In genomic region chr12:6334359-6334758, GRCh38 we compare ENCODE assay signal across 10 cellular contexts. TPM values are rescaled to one million over a fixed set of nuclear protein-coding genes. Genes with fewer than 3 reads are reported as not detected.
A peak's percentile ranks its signal among the peaks of the same experiment; 100 is the strongest.
DNase-seq lines count a peak whose midpoint lies in the region; ATAC-seq, FAIRE-seq and TF ChIP-seq lines count a peak whose summit lies in the region.
"Had no signal": no experiment of that assay in that cellular context is flagged by ENCODE, and none has a peak within 500 bp of the region (broad histone marks: within the 10 kb centered on the region; RNA-seq: fewer than 3 reads in every experiment).

No MANE protein-coding gene starts in this region.

- in situ Hi-C loops in HepG2 (cut with HindIII; ENCODE audit: extremely low pct_ligation_motif_present, low pct_unique_long_range_greater_than_20kb): no loop called here

- H4K20me1 ChIP-seq in HepG2 (ENCODE audit: insufficient read depth, low read length): no peaks in the 10 kb centered on the region; the same call in 1 of the 2 replicates

- H3K9me3 ChIP-seq in HepG2 (ENCODE audit: low read length) (no peaks in the 10 kb centered on the region), suprapubic skin (no peaks in the 10 kb centered on the region)

- CTCF ChIA-PET in activated CD4-positive, alpha-beta T cell treated with anti-CD3 and anti-CD28 coated beads, Interleukin-2, amount 10 ng/mL, durations not matched to agents 7 days and 5 days (lab: Charles Lee): interaction anchor here (0.6 to 3.5 kb wide), 8 partner anchors 8 to 131 kb away, joined by 3 to 24 read pairs (median 4); partner anchors contain the start of gene TAPBPL
- CTCF ChIA-PET in HepG2 (lab: Yijun Ruan, JAX; ENCODE audit: low intra/inter-chr PET ratio, low total read pairs): no interaction called here

- H3K4me1 Mint-ChIP-seq in activated CD4-positive, alpha-beta T cell treated with anti-CD3 and anti-CD28 coated beads, Interleukin-2, amount 10 ng/mL, durations not matched to agents 7 days and 5 days: peaks cover 44% of the 10 kb centered on the region
- peaks cover 16% of the 10 kb centered on the region for H3K4me1 Mint-ChIP-seq in activated naive CD8-positive, alpha-beta T cell treated with anti-CD3 and anti-CD28 coated beads, Interleukin-2, amount 50 U/mL, for 24 hours

- H3K4me1 ChIP-seq in HepG2 (ENCODE audit: insufficient read depth, low read length) (peaks cover 55% of the 10 kb centered on the region), suprapubic skin (peaks cover 74% of the 10 kb centered on the region)

- DNase-seq in activated CD4-positive, alpha-beta T cell treated with anti-CD3 and anti-CD28 coated beads, Interleukin-2, amount 10 ng/mL, durations not matched to agents 7 days and 5 days: no peak
- no peak for DNase-seq in activated CD4-positive, alpha-beta T cell treated with anti-CD3 and anti-CD28 coated beads, Interleukin-2, amount 50 U/mL, for 48 hours
- DNase-seq in activated naive CD8-positive, alpha-beta T cell treated with anti-CD3 and anti-CD28 coated beads, Interleukin-2, amount 50 U/mL, for 24 hours: no peak
- DNase-seq in HepG2 (ENCODE audit: low spot score) (no peak), suprapubic skin (ENCODE audit: low spot score in 2 of 2) (no peak), NCI-H1105 (lab: John Stamatoyannopoulos, UW) (no peak)
- DNase-seq: NCI-H2081 had no signal

- H3K27ac ChIP-seq in HepG2 (ENCODE audit: extremely low read length, insufficient read depth, low read length) (peak overlapping the region; percentile 97), suprapubic skin (peak overlapping the region; percentile 99)

- no peaks in the 10 kb centered on the region for H3K27me3 ChIP-seq in HepG2 (ENCODE audit: control insufficient read depth in 1 of 2, insufficient read depth in 2 of 2, low read length in 2 of 2)
- H3K27me3 ChIP-seq in suprapubic skin: no peaks in the 10 kb centered on the region

- H2AFZ ChIP-seq in HepG2 (ENCODE audit: low read length): no peak overlapping the region

- peak overlapping the region; percentile 95; the same call in 1 of the 2 replicates for H3K9ac ChIP-seq in HepG2 (ENCODE audit: insufficient read depth, low read depth, low read length)

- intact Hi-C loops in HepG2 (cut with micrococcal nuclease; ENCODE audit: unreplicated experiment): loop anchor here (10.0 kb wide), 1 partner anchor 130 kb away; no protein-coding TSS in a partner anchor

- TF ChIP-seq CTCF in HepG2 (CRISPR knock-in tag; IDR thresholded peaks at IDR 0.05) (no peak), suprapubic skin (IDR thresholded peaks at IDR 0.05) (no peak)

- no peaks in the 10 kb centered on the region for H3K27me3 Mint-ChIP-seq in activated CD4-positive, alpha-beta T cell treated with anti-CD3 and anti-CD28 coated beads, Interleukin-2, amount 10 ng/mL, durations not matched to agents 7 days and 5 days
- H3K27me3 Mint-ChIP-seq in activated naive CD8-positive, alpha-beta T cell treated with anti-CD3 and anti-CD28 coated beads, Interleukin-2, amount 50 U/mL, for 24 hours: no peaks in the 10 kb centered on the region

- peaks cover 51% of the 10 kb centered on the region for H3K36me3 Mint-ChIP-seq in activated CD4-positive, alpha-beta T cell treated with anti-CD3 and anti-CD28 coated beads, Interleukin-2, amount 10 ng/mL, durations not matched to agents 7 days and 5 days (ENCODE audit: low read depth)
- H3K36me3 Mint-ChIP-seq in activated naive CD8-positive, alpha-beta T cell treated with anti-CD3 and anti-CD28 coated beads, Interleukin-2, amount 50 U/mL, for 24 hours (ENCODE audit: low read depth): peaks cover 46% of the 10 kb centered on the region

- FAIRE-seq in HepG2 (lab: Jason Lieb, UNC): no peak

- H3K4me3 ChIP-seq in HepG2 (replicated peaks in 1 of 3; ENCODE audit: insufficient read depth in 1 of 3, low read depth in 2 of 3, low read length in 3 of 3) (no peak overlapping the region), suprapubic skin (peak overlapping the region; percentile 92)

- no peaks in the 10 kb centered on the region for H3K9me3 Mint-ChIP-seq in activated CD4-positive, alpha-beta T cell treated with anti-CD3 and anti-CD28 coated beads, Interleukin-2, amount 10 ng/mL, durations not matched to agents 7 days and 5 days
- H3K9me3 Mint-ChIP-seq in activated naive CD8-positive, alpha-beta T cell treated with anti-CD3 and anti-CD28 coated beads, Interleukin-2, amount 50 U/mL, for 24 hours: no peaks in the 10 kb centered on the region

- H3K4me3 Mint-ChIP-seq in activated CD4-positive, alpha-beta T cell treated with anti-CD3 and anti-CD28 coated beads, Interleukin-2, amount 10 ng/mL, durations not matched to agents 7 days and 5 days: no peak overlapping the region
- no peak overlapping the region for H3K4me3 Mint-ChIP-seq in activated naive CD8-positive, alpha-beta T cell treated with anti-CD3 and anti-CD28 coated beads, Interleukin-2, amount 50 U/mL, for 24 hours

- H3K79me2 ChIP-seq in HepG2 (ENCODE audit: insufficient read depth, low read length): peaks cover 42% of the 10 kb centered on the region

- H3K36me3 ChIP-seq in HepG2 (replicated peaks in 1 of 2; ENCODE audit: control insufficient read depth in 1 of 2, insufficient read depth in 2 of 2, low read length in 2 of 2) (peaks cover 23 to 46% of the 10 kb centered on the region in 2 experiments; a peak in 4 of 5 replicates), suprapubic skin (peaks cover 48% of the 10 kb centered on the region)

- ATAC-seq in activated naive CD8-positive, alpha-beta T cell treated with anti-CD3 and anti-CD28 coated beads, Interleukin-2, amount 50 U/mL, for 24 hours: no peak
- ATAC-seq in HepG2 (no peak), HG02642 (IDR thresholded peaks at IDR 0.05; ENCODE audit: poor library complexity, unreplicated experiment) (no peak), HG02798 (IDR thresholded peaks at IDR 0.05; ENCODE audit: poor library complexity, unreplicated experiment) (no peak)

- no peak for TF ChIP-seq EP300 in HepG2 (IDR thresholded peaks at IDR 0.05; ENCODE audit: low read depth in 2 of 2, low read length in 2 of 2)
- no peak for TF ChIP-seq EP300 in HepG2 (CRISPR knock-in tag; IDR thresholded peaks at IDR 0.05; ENCODE audit: borderline replicate concordance)
- no peak for TF ChIP-seq EP300 in suprapubic skin (IDR thresholded peaks at IDR 0.05)

- POLR2A ChIA-PET in activated CD4-positive, alpha-beta T cell treated with anti-CD3 and anti-CD28 coated beads, Interleukin-2, amount 10 ng/mL, durations not matched to agents 7 days and 5 days (lab: Charles Lee): no interaction called here
- POLR2A ChIA-PET in HepG2 (lab: Yijun Ruan, JAX): interaction anchor here (0.8 to 11.0 kb wide), 16 partner anchors 8 to 208 kb away, joined by 3 to 278 read pairs (median 48); partner anchors contain the start of genes LTBR, MRPL51, PLEKHG6 and SCNN1A

- H3K27ac Mint-ChIP-seq in activated CD4-positive, alpha-beta T cell treated with anti-CD3 and anti-CD28 coated beads, Interleukin-2, amount 10 ng/mL, durations not matched to agents 7 days and 5 days: peak overlapping the region; percentile 89
- peak overlapping the region; percentile 82 for H3K27ac Mint-ChIP-seq in activated naive CD8-positive, alpha-beta T cell treated with anti-CD3 and anti-CD28 coated beads, Interleukin-2, amount 50 U/mL, for 24 hours

- peak overlapping the region; percentile 96 for H3K4me2 ChIP-seq in HepG2 (ENCODE audit: low read depth, low read length)

- TF ChIP-seq POLR2A in HepG2 (IDR thresholded peaks at IDR 0.05; ENCODE audit: insufficient read depth in 1 of 2, low read depth in 2 of 2, low read length in 2 of 2) (no peak), suprapubic skin (IDR thresholded peaks at IDR 0.05) (no peak)

- WGBS in HepG2 (ENCODE audit: low lambda C conversion rate): 89% methylated on average over 5 of the region's 5 CpGs
- WGBS in suprapubic skin: 55% methylated on average over 5 of the region's 5 CpGs

- TF ChIP-seq RAD21 in HepG2 (CRISPR knock-in tag; IDR thresholded peaks at IDR 0.05): no peak

- no TSS peak for BruUV-seq in HepG2 (replicated peaks; lab: Mats Ljungman, UMichigan)

RNA-seq across cellular contexts. Expression of gene TNFRSF1A, which starts 7.5 kb away (rescaled TPM):
- 10 to 100 TPM; 59.3 to 64.4 TPM for total RNA-seq in activated CD4-positive, alpha-beta T cell treated with anti-CD3 and anti-CD28 coated beads, Interleukin-2, amount 10 ng/mL, durations not matched to agents 7 days and 5 days
- total RNA-seq in HepG2 (2016; rRNA removed; fragmentation: Illumina TruSeq; extraction: Trizol) (21.9 and 41.5 TPM in 2 replicates), suprapubic skin (100 to 1,000 TPM; 276 to 352 (median 281) TPM)
- 16.3 and 18.0 TPM in 2 replicates for total RNA-seq in HepG2 (2016; cell fraction: cytosol; rRNA removed; fragmentation: Illumina TruSeq; extraction: Trizol; ENCODE audit: low read depth)
- total RNA-seq in HepG2 (2016; cell fraction: insoluble cytoplasmic fraction; rRNA removed; fragmentation: Illumina TruSeq; extraction: Trizol): 28.8 and 36.5 TPM in 2 replicates
- 19.8 and 22.3 TPM in 2 replicates for total RNA-seq in HepG2 (2016; cell fraction: membrane; rRNA removed; fragmentation: Illumina TruSeq; extraction: Trizol)
- 36.8 and 40.7 TPM in 2 replicates for total RNA-seq in HepG2 (2016; cell fraction: nucleus; rRNA removed; fragmentation: Illumina TruSeq; extraction: Trizol)
- polyA plus RNA-seq in HepG2 (2011; rRNA removed): 41.4 and 61.2 TPM in 2 replicates
- polyA plus RNA-seq in HepG2 (2011; cell fraction: cytosol; rRNA removed): 53.0 and 53.4 TPM in 2 replicates
- polyA plus RNA-seq in HepG2 (2011; cell fraction: nucleus; rRNA removed): 67.2 and 67.4 TPM in 2 replicates
- polyA plus RNA-seq in HepG2 (2012): 40.9 and 56.2 TPM in 2 replicates
- 5.2 and 6.8 TPM in 2 replicates for polyA plus RNA-seq in HepG2 (2016; cell fraction: cytosol; fragmentation: Illumina TruSeq; extraction: Trizol; ENCODE audit: low read depth)
- polyA plus RNA-seq in HepG2 (2016; cell fraction: insoluble cytoplasmic fraction; fragmentation: Illumina TruSeq; extraction: Trizol; ENCODE audit: low read depth): 31.8 and 38.4 TPM in 2 replicates
- 14.3 and 15.5 TPM in 2 replicates for polyA plus RNA-seq in HepG2 (2016; cell fraction: membrane; fragmentation: Illumina TruSeq; extraction: Trizol; ENCODE audit: low read depth)
- polyA plus RNA-seq in HepG2 (2016; cell fraction: nucleus; fragmentation: Illumina TruSeq; extraction: Trizol; ENCODE audit: insufficient read depth, low read depth): 75.7 and 99.5 TPM in 2 replicates
- 88.8 and 131 TPM in 2 replicates for polyA minus RNA-seq in HepG2 (2011; rRNA and poly(A)+ RNA removed; ENCODE audit: low replicate concordance)
- 52.9 and 68.3 TPM in 2 replicates for polyA minus RNA-seq in HepG2 (2011; cell fraction: cytosol; rRNA and poly(A)+ RNA removed)
- 54.3 and 80.4 TPM in 2 replicates for polyA minus RNA-seq in HepG2 (2011; cell fraction: nucleus; rRNA and poly(A)+ RNA removed)

RNA-seq across cellular contexts. Expression of gene PLEKHG6, which starts 23.9 kb away (rescaled TPM):
- not detected for total RNA-seq in activated CD4-positive, alpha-beta T cell treated with anti-CD3 and anti-CD28 coated beads, Interleukin-2, amount 10 ng/mL, durations not matched to agents 7 days and 5 days
- total RNA-seq in HepG2 (2016; rRNA removed; fragmentation: Illumina TruSeq; extraction: Trizol) (13.1 and 18.9 TPM in 2 replicates), suprapubic skin (10 to 100 TPM; 12.4 to 29.9 (median 27.8) TPM)
- 11.1 and 14.7 TPM in 2 replicates for total RNA-seq in HepG2 (2016; cell fraction: cytosol; rRNA removed; fragmentation: Illumina TruSeq; extraction: Trizol; ENCODE audit: low read depth)
- total RNA-seq in HepG2 (2016; cell fraction: insoluble cytoplasmic fraction; rRNA removed; fragmentation: Illumina TruSeq; extraction: Trizol): 15.0 and 16.9 TPM in 2 replicates
- total RNA-seq in HepG2 (2016; cell fraction: membrane; rRNA removed; fragmentation: Illumina TruSeq; extraction: Trizol): 23.7 TPM in 2 replicates
- 15.6 and 19.7 TPM in 2 replicates for total RNA-seq in HepG2 (2016; cell fraction: nucleus; rRNA removed; fragmentation: Illumina TruSeq; extraction: Trizol)
- 17.0 and 26.8 TPM in 2 replicates for polyA plus RNA-seq in HepG2 (2011; rRNA removed)
- 12.8 and 29.8 TPM in 2 replicates for polyA plus RNA-seq in HepG2 (2011; cell fraction: cytosol; rRNA removed)
- polyA plus RNA-seq in HepG2 (2011; cell fraction: nucleus; rRNA removed): 20.1 and 50.9 TPM in 2 replicates
- polyA plus RNA-seq in HepG2 (2012): 16.4 and 22.2 TPM in 2 replicates
- 16.0 and 16.1 TPM in 2 replicates for polyA plus RNA-seq in HepG2 (2016; cell fraction: cytosol; fragmentation: Illumina TruSeq; extraction: Trizol; ENCODE audit: low read depth)
- 15.2 and 21.6 TPM in 2 replicates for polyA plus RNA-seq in HepG2 (2016; cell fraction: insoluble cytoplasmic fraction; fragmentation: Illumina TruSeq; extraction: Trizol; ENCODE audit: low read depth)
- 20.3 and 26.3 TPM in 2 replicates for polyA plus RNA-seq in HepG2 (2016; cell fraction: membrane; fragmentation: Illumina TruSeq; extraction: Trizol; ENCODE audit: low read depth)
- 28.0 and 30.9 TPM in 2 replicates for polyA plus RNA-seq in HepG2 (2016; cell fraction: nucleus; fragmentation: Illumina TruSeq; extraction: Trizol; ENCODE audit: insufficient read depth, low read depth)
- 0.70 and 23.3 TPM in 2 replicates for polyA minus RNA-seq in HepG2 (2011; rRNA and poly(A)+ RNA removed; ENCODE audit: low replicate concordance)
- polyA minus RNA-seq in HepG2 (2011; cell fraction: cytosol; rRNA and poly(A)+ RNA removed): 8.8 and 12.8 TPM in 2 replicates
- 13.3 and 16.5 TPM in 2 replicates for polyA minus RNA-seq in HepG2 (2011; cell fraction: nucleus; rRNA and poly(A)+ RNA removed)
- total RNA-seq: pulmonary artery endothelial cell had no signal

RNA-seq across cellular contexts. Expression of gene SCNN1A, which starts 41.0 kb away (rescaled TPM):
- total RNA-seq in activated CD4-positive, alpha-beta T cell treated with anti-CD3 and anti-CD28 coated beads, Interleukin-2, amount 10 ng/mL, durations not matched to agents 7 days and 5 days: under 1 TPM; 0.54 to 0.67 TPM
- 0.63 and 1.5 TPM in 2 replicates for total RNA-seq in HepG2 (2016; rRNA removed; fragmentation: Illumina TruSeq; extraction: Trizol)
- total RNA-seq in HepG2 (2016; cell fraction: cytosol; rRNA removed; fragmentation: Illumina TruSeq; extraction: Trizol; ENCODE audit: low read depth): 0.71 and 1.2 TPM in 2 replicates
- 0.71 and 1.6 TPM in 2 replicates for total RNA-seq in HepG2 (2016; cell fraction: insoluble cytoplasmic fraction; rRNA removed; fragmentation: Illumina TruSeq; extraction: Trizol)
- 0.72 and 0.87 TPM in 2 replicates for total RNA-seq in HepG2 (2016; cell fraction: membrane; rRNA removed; fragmentation: Illumina TruSeq; extraction: Trizol)
- 1.8 and 5.0 TPM in 2 replicates for total RNA-seq in HepG2 (2016; cell fraction: nucleus; rRNA removed; fragmentation: Illumina TruSeq; extraction: Trizol)
- 14.6 and 32.8 TPM in 2 replicates for polyA plus RNA-seq in HepG2 (2011; rRNA removed)
- polyA plus RNA-seq in HepG2 (2011; cell fraction: cytosol; rRNA removed): 6.1 and 12.5 TPM in 2 replicates
- 24.9 and 39.4 TPM in 2 replicates for polyA plus RNA-seq in HepG2 (2011; cell fraction: nucleus; rRNA removed)
- 17.5 and 19.3 TPM in 2 replicates for polyA plus RNA-seq in HepG2 (2012)
- polyA plus RNA-seq in HepG2 (2016; cell fraction: cytosol; fragmentation: Illumina TruSeq; extraction: Trizol; ENCODE audit: low read depth): 0.22 and 0.41 TPM in 2 replicates
- 1.0 and 1.6 TPM in 2 replicates for polyA plus RNA-seq in HepG2 (2016; cell fraction: insoluble cytoplasmic fraction; fragmentation: Illumina TruSeq; extraction: Trizol; ENCODE audit: low read depth)
- polyA plus RNA-seq in HepG2 (2016; cell fraction: membrane; fragmentation: Illumina TruSeq; extraction: Trizol; ENCODE audit: low read depth): 0.66 and 1.1 TPM in 2 replicates
- polyA plus RNA-seq in HepG2 (2016; cell fraction: nucleus; fragmentation: Illumina TruSeq; extraction: Trizol; ENCODE audit: insufficient read depth, low read depth): 4.0 and 5.1 TPM in 2 replicates
- 9.5 and 30.0 TPM in 2 replicates for polyA minus RNA-seq in HepG2 (2011; rRNA and poly(A)+ RNA removed; ENCODE audit: low replicate concordance)
- 5.9 and 14.3 TPM in 2 replicates for polyA minus RNA-seq in HepG2 (2011; cell fraction: cytosol; rRNA and poly(A)+ RNA removed)
- polyA minus RNA-seq in HepG2 (2011; cell fraction: nucleus; rRNA and poly(A)+ RNA removed): 10.9 and 24.2 TPM in 2 replicates
- 100 to 1,000 TPM in 1 of 4 donors, 10 to 100 TPM in 3; 74.2 to 143 (median 93.7) TPM for total RNA-seq in suprapubic skin

RNA-seq across cellular contexts. Expression of gene LTBR, which starts 49.6 kb away (rescaled TPM):
- total RNA-seq in activated CD4-positive, alpha-beta T cell treated with anti-CD3 and anti-CD28 coated beads, Interleukin-2, amount 10 ng/mL, durations not matched to agents 7 days and 5 days: not detected
- total RNA-seq in HepG2 (2016; rRNA removed; fragmentation: Illumina TruSeq; extraction: Trizol): 12.1 and 34.8 TPM in 2 replicates
- 24.4 and 24.5 TPM in 2 replicates for total RNA-seq in HepG2 (2016; cell fraction: cytosol; rRNA removed; fragmentation: Illumina TruSeq; extraction: Trizol; ENCODE audit: low read depth)
- 11.6 and 40.0 TPM in 2 replicates for total RNA-seq in HepG2 (2016; cell fraction: insoluble cytoplasmic fraction; rRNA removed; fragmentation: Illumina TruSeq; extraction: Trizol)
- 34.7 and 35.3 TPM in 2 replicates for total RNA-seq in HepG2 (2016; cell fraction: membrane; rRNA removed; fragmentation: Illumina TruSeq; extraction: Trizol)
- total RNA-seq in HepG2 (2016; cell fraction: nucleus; rRNA removed; fragmentation: Illumina TruSeq; extraction: Trizol): 39.7 and 43.6 TPM in 2 replicates
- 31.4 and 39.0 TPM in 2 replicates for polyA plus RNA-seq in HepG2 (2011; rRNA removed)
- 23.7 and 29.3 TPM in 2 replicates for polyA plus RNA-seq in HepG2 (2011; cell fraction: cytosol; rRNA removed)
- 82.9 and 92.1 TPM in 2 replicates for polyA plus RNA-seq in HepG2 (2011; cell fraction: nucleus; rRNA removed)
- 25.8 and 37.8 TPM in 2 replicates for polyA plus RNA-seq in HepG2 (2012)
- 19.3 and 21.0 TPM in 2 replicates for polyA plus RNA-seq in HepG2 (2016; cell fraction: cytosol; fragmentation: Illumina TruSeq; extraction: Trizol; ENCODE audit: low read depth)
- 16.0 and 16.4 TPM in 2 replicates for polyA plus RNA-seq in HepG2 (2016; cell fraction: insoluble cytoplasmic fraction; fragmentation: Illumina TruSeq; extraction: Trizol; ENCODE audit: low read depth)
- polyA plus RNA-seq in HepG2 (2016; cell fraction: membrane; fragmentation: Illumina TruSeq; extraction: Trizol; ENCODE audit: low read depth): 27.4 and 28.3 TPM in 2 replicates
- 117 and 123 TPM in 2 replicates for polyA plus RNA-seq in HepG2 (2016; cell fraction: nucleus; fragmentation: Illumina TruSeq; extraction: Trizol; ENCODE audit: insufficient read depth, low read depth)
- polyA minus RNA-seq in HepG2 (2011; rRNA and poly(A)+ RNA removed; ENCODE audit: low replicate concordance): 16.2 and 29.7 TPM in 2 replicates
- polyA minus RNA-seq in HepG2 (2011; cell fraction: cytosol; rRNA and poly(A)+ RNA removed): 11.5 and 14.0 TPM in 2 replicates
- polyA minus RNA-seq in HepG2 (2011; cell fraction: nucleus; rRNA and poly(A)+ RNA removed): 22.4 and 34.2 TPM in 2 replicates
- 100 to 1,000 TPM; 157 to 297 (median 204) TPM for total RNA-seq in suprapubic skin

Comparison
In these comparisons a context has a peak if more than half of its experiments do, and no peak if none do; other contexts are left out.
1. RNA of gene PLEKHG6, which starts 23.9 kb away (total RNA-seq): 12.4 to 29.9 TPM in suprapubic skin and 11.1 to 23.7 TPM in HepG2; not detected in activated CD4-positive, alpha-beta T cell treated with anti-CD3 and anti-CD28 coated beads, Interleukin-2, amount 10 ng/mL, durations not matched to agents 7 days and 5 days; every median in the first group is over 10 times any median in the second.
2. RNA of gene SCNN1A, which starts 41.0 kb away (total RNA-seq): 74.2 to 143 TPM in suprapubic skin; 0.63 to 5.0 TPM in HepG2 and 0.54 to 0.67 TPM in activated CD4-positive, alpha-beta T cell treated with anti-CD3 and anti-CD28 coated beads, Interleukin-2, amount 10 ng/mL, durations not matched to agents 7 days and 5 days; every median in the first group is over 10 times any median in the second.